In genomic region chr17:45172232-45172540, GRCh38 we compare ENCODE assay signal across 7 cellular contexts. TPM values are rescaled to one million over a fixed set of nuclear protein-coding genes. Genes with fewer than 3 reads are reported as not detected.
DNase-seq lines count a peak whose midpoint lies in the region; ATAC-seq and TF ChIP-seq lines count a peak whose summit lies in the region.

No MANE protein-coding gene starts in this region.

- H3K4me1 ChIP-seq in liver (ENCODE audit: control insufficient read depth in 4 of 4, insufficient read depth in 4 of 4, low read length in 3 of 4) = peaks cover 7 to 26% (median 21%) of the 10 kb centered on the region in 4 donors

- no peak for TF ChIP-seq RAD21 in liver (IDR thresholded peaks at IDR 0.05)

- no peak for ATAC-seq in HG02763 (IDR thresholded peaks at IDR 0.05; ENCODE audit: unreplicated experiment)

- no peak for TF ChIP-seq CTCF in liver (IDR thresholded peaks at IDR 0.05; ENCODE audit: low read depth, low read length, missing input control)

- DNase-seq in EL (no peak), SKM-1 (lab: John Stamatoyannopoulos, UW; ENCODE audit: unreplicated experiment) (no peak)

- no peaks in the 10 kb centered on the region for H3K9me3 ChIP-seq in KOPT-K1 (ENCODE audit: insufficient read depth, low read length, poor library complexity, severe bottlenecking)
- H3K9me3 ChIP-seq in liver (ENCODE audit: control insufficient read depth in 4 of 4, low read length in 3 of 4) = no peaks in the 10 kb centered on the region

- H3K36me3 ChIP-seq in KOPT-K1 (ENCODE audit: insufficient read depth, low read length) (no peaks in the 10 kb centered on the region), liver (ENCODE audit: control insufficient read depth in 4 of 4, insufficient read depth in 3 of 4, low read depth in 1 of 4, low read length in 3 of 4) (peaks cover 0 to 14% (median 0%) of the 10 kb centered on the region in 4 donors)

- peak overlapping the region; percentile 93 for H3K27ac ChIP-seq in KOPT-K1 (ENCODE audit: low read depth, low read length, poor library complexity, severe bottlenecking)
- peak overlapping the region; percentile 56 for H3K27ac ChIP-seq in adipose tissue (ENCODE audit: low read depth, low read length)
- H3K27ac ChIP-seq in liver (ENCODE audit: low read depth in 1 of 2, low read length in 2 of 2) = peak overlapping the region; percentile 58 to 81
- H3K27ac ChIP-seq in temporal lobe (ENCODE audit: low read depth, low read length) = peak overlapping the region; percentile 92

- H3K4me3 ChIP-seq in liver (ENCODE audit: low read depth in 1 of 3, low read length in 3 of 3) = no peak overlapping the region

- no peaks in the 10 kb centered on the region for H3K27me3 ChIP-seq in liver (ENCODE audit: control insufficient read depth in 4 of 4, insufficient read depth in 4 of 4, low read length in 3 of 4)

- WGBS in adipose tissue, 3 donors = 49 to 71% (median 63%) methylated on average over 4 to 5 of the region's 5 CpGs
- 88% methylated on average over 5 of the region's 5 CpGs for WGBS in liver

- no peak overlapping the region for H3K9ac ChIP-seq in liver (ENCODE audit: low read depth in 1 of 2, low read length in 2 of 2)

TF ChIP-seq in liver, 16 proteins besides CTCF, POLR2A, EP300 and RAD21:
- TF ChIP-seq, protein P1, sequence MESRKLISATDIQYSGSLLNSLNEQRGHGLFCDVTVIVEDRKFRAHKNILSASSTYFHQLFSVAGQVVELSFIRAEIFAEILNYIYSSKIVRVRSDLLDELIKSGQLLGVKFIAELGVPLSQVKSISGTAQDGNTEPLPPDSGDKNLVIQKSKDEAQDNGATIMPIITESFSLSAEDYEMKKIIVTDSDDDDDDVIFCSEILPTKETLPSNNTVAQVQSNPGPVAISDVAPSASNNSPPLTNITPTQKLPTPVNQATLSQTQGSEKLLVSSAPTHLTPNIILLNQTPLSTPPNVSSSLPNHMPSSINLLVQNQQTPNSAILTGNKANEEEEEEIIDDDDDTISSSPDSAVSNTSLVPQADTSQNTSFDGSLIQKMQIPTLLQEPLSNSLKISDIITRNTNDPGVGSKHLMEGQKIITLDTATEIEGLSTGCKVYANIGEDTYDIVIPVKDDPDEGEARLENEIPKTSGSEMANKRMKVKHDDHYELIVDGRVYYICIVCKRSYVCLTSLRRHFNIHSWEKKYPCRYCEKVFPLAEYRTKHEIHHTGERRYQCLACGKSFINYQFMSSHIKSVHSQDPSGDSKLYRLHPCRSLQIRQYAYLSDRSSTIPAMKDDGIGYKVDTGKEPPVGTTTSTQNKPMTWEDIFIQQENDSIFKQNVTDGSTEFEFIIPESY (IDR thresholded peaks at IDR 0.05) = no peak
- TF ChIP-seq JUND (IDR thresholded peaks at IDR 0.05) (no peak), HNF4A (conservative IDR thresholded peaks at IDR 0.05) (no peak), YY1 (IDR thresholded peaks at IDR 0.05) (no peak), GABPA (IDR thresholded peaks at IDR 0.05 in 1 of 2, conservative IDR thresholded peaks at IDR 0.05 in 1 of 2) (no peak), NR2F2 (IDR thresholded peaks at IDR 0.05) (no peak), RXRA (IDR thresholded peaks at IDR 0.05) (no peak), FOXA1 (IDR thresholded peaks at IDR 0.05) (no peak), HNF4G (IDR thresholded peaks at IDR 0.05) (no peak), EGR1 (IDR thresholded peaks at IDR 0.05; ENCODE audit: low read depth in 2 of 2) (no peak), TAF1 (conservative IDR thresholded peaks at IDR 0.05) (no peak), SP1 (IDR thresholded peaks at IDR 0.05) (no peak)
- TF ChIP-seq, protein P2, sequence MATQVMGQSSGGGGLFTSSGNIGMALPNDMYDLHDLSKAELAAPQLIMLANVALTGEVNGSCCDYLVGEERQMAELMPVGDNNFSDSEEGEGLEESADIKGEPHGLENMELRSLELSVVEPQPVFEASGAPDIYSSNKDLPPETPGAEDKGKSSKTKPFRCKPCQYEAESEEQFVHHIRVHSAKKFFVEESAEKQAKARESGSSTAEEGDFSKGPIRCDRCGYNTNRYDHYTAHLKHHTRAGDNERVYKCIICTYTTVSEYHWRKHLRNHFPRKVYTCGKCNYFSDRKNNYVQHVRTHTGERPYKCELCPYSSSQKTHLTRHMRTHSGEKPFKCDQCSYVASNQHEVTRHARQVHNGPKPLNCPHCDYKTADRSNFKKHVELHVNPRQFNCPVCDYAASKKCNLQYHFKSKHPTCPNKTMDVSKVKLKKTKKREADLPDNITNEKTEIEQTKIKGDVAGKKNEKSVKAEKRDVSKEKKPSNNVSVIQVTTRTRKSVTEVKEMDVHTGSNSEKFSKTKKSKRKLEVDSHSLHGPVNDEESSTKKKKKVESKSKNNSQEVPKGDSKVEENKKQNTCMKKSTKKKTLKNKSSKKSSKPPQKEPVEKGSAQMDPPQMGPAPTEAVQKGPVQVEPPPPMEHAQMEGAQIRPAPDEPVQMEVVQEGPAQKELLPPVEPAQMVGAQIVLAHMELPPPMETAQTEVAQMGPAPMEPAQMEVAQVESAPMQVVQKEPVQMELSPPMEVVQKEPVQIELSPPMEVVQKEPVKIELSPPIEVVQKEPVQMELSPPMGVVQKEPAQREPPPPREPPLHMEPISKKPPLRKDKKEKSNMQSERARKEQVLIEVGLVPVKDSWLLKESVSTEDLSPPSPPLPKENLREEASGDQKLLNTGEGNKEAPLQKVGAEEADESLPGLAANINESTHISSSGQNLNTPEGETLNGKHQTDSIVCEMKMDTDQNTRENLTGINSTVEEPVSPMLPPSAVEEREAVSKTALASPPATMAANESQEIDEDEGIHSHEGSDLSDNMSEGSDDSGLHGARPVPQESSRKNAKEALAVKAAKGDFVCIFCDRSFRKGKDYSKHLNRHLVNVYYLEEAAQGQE (IDR thresholded peaks at IDR 0.05) = no peak
- TF ChIP-seq, protein P3, sequence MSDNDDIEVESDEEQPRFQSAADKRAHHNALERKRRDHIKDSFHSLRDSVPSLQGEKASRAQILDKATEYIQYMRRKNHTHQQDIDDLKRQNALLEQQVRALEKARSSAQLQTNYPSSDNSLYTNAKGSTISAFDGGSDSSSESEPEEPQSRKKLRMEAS (IDR thresholded peaks at IDR 0.05) = no peak

RNA-seq across cellular contexts. Expression of gene HEXIM2, which starts 10.5 kb away (rescaled TPM):
- 1 to 10 TPM; 5.4 to 8.0 (median 7.8) TPM for polyA plus RNA-seq in adipose tissue
- 1 to 10 TPM; 3.5 to 4.8 TPM for total RNA-seq in liver
- polyA plus RNA-seq in liver = 10 to 100 TPM in 1 of 2 donors, 1 to 10 TPM in 1; 6.1 to 10.7 TPM
- 8.4 TPM for total RNA-seq in temporal lobe

RNA-seq across cellular contexts. Expression of gene HEXIM1, which starts 23.9 kb away (rescaled TPM):
- polyA plus RNA-seq in adipose tissue (10 to 100 TPM in 2 of 3 donors, 1 to 10 TPM in 1; 5.4 to 24.9 (median 13.4) TPM), liver (10 to 100 TPM in 1 of 2 donors, 1 to 10 TPM in 1; 7.4 to 11.3 TPM)
- total RNA-seq in liver (10 to 100 TPM; 13.4 to 14.3 TPM), temporal lobe (8.1 TPM)

RNA-seq across cellular contexts. Expression of gene ACBD4, which starts 36.7 kb away (rescaled TPM):
- polyA plus RNA-seq in adipose tissue (10 to 100 TPM; 11.2 to 17.4 (median 15.6) TPM), liver (10 to 100 TPM; 43.2 to 46.5 TPM)
- total RNA-seq in liver (10 to 100 TPM in 1 of 2 donors, 1 to 10 TPM in 1; 4.4 to 51.4 TPM), temporal lobe (4.2 TPM)

RNA-seq across cellular contexts. Expression of gene PLCD3, which starts 39.9 kb away (rescaled TPM):
- polyA plus RNA-seq in adipose tissue = 10 to 100 TPM in 2 of 3 donors, 1 to 10 TPM in 1; 6.9 to 49.7 (median 42.4) TPM
- 1 to 10 TPM in 1 of 2 donors, under 1 TPM in 1; 0.28 to 2.3 TPM for total RNA-seq in liver
- 1 to 10 TPM; 1.1 to 1.6 TPM for polyA plus RNA-seq in liver
- total RNA-seq in temporal lobe = 3.9 TPM

RNA-seq across cellular contexts. Expression of gene FMNL1, which starts 49.5 kb away (rescaled TPM):
- polyA plus RNA-seq in adipose tissue (10 to 100 TPM in 2 of 3 donors, 1 to 10 TPM in 1; 3.1 to 35.5 (median 27.5) TPM), liver (1 to 10 TPM; 1.5 to 2.7 TPM)
- total RNA-seq in liver (1 to 10 TPM; 7.0 to 7.4 TPM), temporal lobe (4.2 TPM)
